11 cellular contexts compared by ENCODE assay signal in the genomic region with DNA sequence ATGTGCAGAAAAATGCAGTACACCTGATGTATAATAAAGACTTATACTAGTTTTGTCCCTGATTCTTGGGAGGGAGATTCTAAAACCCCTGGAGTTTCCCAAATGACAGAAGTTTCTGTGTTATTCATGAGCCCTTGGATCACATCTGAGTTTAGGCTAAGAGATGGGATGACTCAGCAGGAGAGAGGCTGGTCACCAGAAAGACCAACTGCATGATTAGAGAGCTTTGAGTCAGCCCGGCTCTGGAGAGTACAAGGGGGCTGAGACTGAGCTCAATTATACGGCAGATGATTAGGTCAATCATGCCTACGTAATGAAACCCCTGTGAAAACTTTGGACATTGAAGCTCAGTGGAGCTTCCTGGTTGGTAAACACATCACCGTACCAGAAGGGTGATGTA.
DNase-seq lines count a peak whose midpoint lies in the region; ATAC-seq and TF ChIP-seq lines count a peak whose summit lies in the region.
"Had no signal": no experiment of that assay in that cellular context is flagged by ENCODE, and none has a peak within 500 bp of the region (broad histone marks: within the 10 kb centered on the region; RNA-seq: fewer than 3 reads in every experiment).

No MANE protein-coding gene starts in this region.

- no CpG with 5 or more reads among the region's 4 CpGs for WGBS in mesendoderm (ENCODE audit: extremely low coverage, insufficient coverage, low lambda C conversion rate)

- H3K36me3 ChIP-seq in mesendoderm (ENCODE audit: control insufficient read depth, insufficient read depth, low read length): no peaks in the 10 kb centered on the region
- H3K36me3 ChIP-seq: pancreas had no signal

- no peak overlapping the region for H4K5ac ChIP-seq in mesendoderm (ENCODE audit: low read length)

- H3K79me2 ChIP-seq in mesendoderm (ENCODE audit: control insufficient read depth, insufficient read depth, low read length): no peaks in the 10 kb centered on the region

- H2BK5ac ChIP-seq in mesendoderm (ENCODE audit: low read length): no peak overlapping the region

- H3K27me3 ChIP-seq in mesendoderm (ENCODE audit: insufficient read depth, low read length, poor library complexity): no peaks in the 10 kb centered on the region
- H3K27me3 ChIP-seq: pancreas had no signal

- no peak overlapping the region for H3K4me2 ChIP-seq in mesendoderm (ENCODE audit: low read length)

- H3K4ac ChIP-seq in mesendoderm (ENCODE audit: low read depth, low read length): peak overlapping the region; percentile 70

- H3K79me1 ChIP-seq in mesendoderm (ENCODE audit: low read length): no peaks in the 10 kb centered on the region

- ATAC-seq in HG03432 (IDR thresholded peaks at IDR 0.05; ENCODE audit: unreplicated experiment): no peak
- ATAC-seq: stimulated activated memory B cell treated with anti-CD40 and anti-IgM and Interleukin-4, amounts not matched to agents 10 μg/mL and 1 μg/mL and 100 μg/mL, for 72 hours had no signal

- no peak overlapping the region for H2BK15ac ChIP-seq in mesendoderm (replicated peaks; ENCODE audit: low read depth)

- no peak overlapping the region for H3K4me3 ChIP-seq in mesendoderm (ENCODE audit: low read length)
- H3K4me3 ChIP-seq: pancreas had no signal

- TF ChIP-seq CTCF in AG09319 (IDR thresholded peaks at IDR 0.05; ENCODE audit: low read depth, low read length) (no peak), GM13977 (IDR thresholded peaks at IDR 0.05; ENCODE audit: extremely low read depth, insufficient read depth, missing control alignments) (no peak)

- no peaks in the 10 kb centered on the region for H3K4me1 ChIP-seq in mesendoderm (ENCODE audit: control insufficient read depth, low read depth, low read length)
- H3K4me1 ChIP-seq: pancreas had no signal

- H2AK5ac ChIP-seq in mesendoderm (ENCODE audit: low read length): no peak overlapping the region

- H2BK120ac ChIP-seq in mesendoderm (ENCODE audit: low read depth, low read length): no peak overlapping the region

- H4K8ac ChIP-seq in mesendoderm (ENCODE audit: low read depth, low read length): no peak overlapping the region

- in situ Hi-C loops in GM13977 (cut with MboI; ENCODE audit: low pct_unique_long_range_greater_than_20kb, low sequenced_read_pairs, unreplicated experiment): no loop called here

- H3K27ac ChIP-seq in mesendoderm (ENCODE audit: low read depth, low read length): no peak overlapping the region
- H3K27ac ChIP-seq: pancreas had no signal

- H3K23ac ChIP-seq in mesendoderm (ENCODE audit: low read length): no peak overlapping the region

- DNase-seq in AG09319 (ENCODE audit: extremely low read depth, low read depth) (peak; percentile 49), LHCN-M2 (ENCODE audit: low read depth) (peak; percentile 93), dedifferentiated amniotic fluid mesenchymal stem cell (ENCODE audit: extremely low spot score) (peak; percentile 64), mesendoderm (peak; percentile 58), GM13977 (ENCODE audit: low spot score) (no peak), NCI-H2081 (lab: John Stamatoyannopoulos, UW) (no peak), NCI-H748 treated with DMSO at 0.1 percent for 48 hours (lab: John Stamatoyannopoulos, UW) (no peak)
- DNase-seq: activated naive CD4-positive, alpha-beta T cell treated with anti-CD3 and anti-CD28 coated beads, Interleukin-2, amount 10 ng/mL, durations not matched to agents 7 days and 5 days; pancreas had no signal

- no peak overlapping the region for H3K56ac ChIP-seq in mesendoderm (ENCODE audit: low read length)

- no peak overlapping the region for H3K18ac ChIP-seq in mesendoderm (ENCODE audit: low read length)

- no peak overlapping the region for H3K9ac ChIP-seq in mesendoderm (ENCODE audit: low read length)

Comparison
In these comparisons a context has a peak if more than half of its experiments do, and no peak if none do; other contexts are left out.
1. DNase-seq: peak in AG09319 (single experiment), LHCN-M2 (single experiment), dedifferentiated amniotic fluid mesenchymal stem cell (single experiment) and mesendoderm (single experiment); none in GM13977 (single experiment), NCI-H2081 (0 of 2) and NCI-H748 treated with DMSO at 0.1 percent for 48 hours (single experiment).